Comparison of ENCODE assay signal across 10 cellular contexts in genomic region chr2:192749606-192750200, GRCh38.
DNase-seq lines count a peak whose midpoint lies in the region; ATAC-seq and TF ChIP-seq lines count a peak whose summit lies in the region.
"Had no signal": no experiment of that assay in that cellular context is flagged by ENCODE, and none has a peak within 500 bp of the region (broad histone marks: within the 10 kb centered on the region; RNA-seq: fewer than 3 reads in every experiment).

No MANE protein-coding gene starts in this region.

- H3K9ac ChIP-seq in Loucy (ENCODE audit: low read depth, low read length, poor library complexity, severe bottlenecking) = no peak overlapping the region

- 75% methylated on average over 1 of the region's 1 CpG for WGBS in right lobe of liver (ENCODE audit: insufficient coverage, low coverage, low lambda C conversion rate, missing lambda C conversion rate)
- 75 to 80% methylated on average over 1 of the region's 1 CpG for WGBS in gastroesophageal sphincter (ENCODE audit: low coverage in 1 of 2), 2 donors

- H3K9me3 ChIP-seq in Loucy (ENCODE audit: insufficient read depth, low read depth, low read length) = no peaks in the 10 kb centered on the region
- no peaks in the 10 kb centered on the region for H3K9me3 ChIP-seq in right lobe of liver
- no peaks in the 10 kb centered on the region for H3K9me3 ChIP-seq in gastroesophageal sphincter

- intact Hi-C loops in right lobe of liver (cut with DNase I) = no loop called here

- no peak overlapping the region for H3K4me2 ChIP-seq in Loucy (ENCODE audit: low read depth, low read length, poor library complexity, severe bottlenecking)

- H3F3A ChIP-seq in Loucy (ENCODE audit: low read depth) = no peaks in the 10 kb centered on the region

- H4K20me1 ChIP-seq in Loucy (ENCODE audit: insufficient read depth, low read length, poor library complexity, severe bottlenecking) = no peaks in the 10 kb centered on the region

- H3K27ac ChIP-seq in right lobe of liver = no peak overlapping the region
- H3K27ac ChIP-seq in gastroesophageal sphincter = no peak overlapping the region

- H3K36me3 ChIP-seq in Loucy (ENCODE audit: insufficient read depth, low read length) (no peaks in the 10 kb centered on the region), right lobe of liver (no peaks in the 10 kb centered on the region), gastroesophageal sphincter (no peaks in the 10 kb centered on the region)

- H3K27me3 ChIP-seq in Loucy (ENCODE audit: insufficient read depth, low read length, poor library complexity, severe bottlenecking) = no peaks in the 10 kb centered on the region
- H3K27me3 ChIP-seq in right lobe of liver = no peaks in the 10 kb centered on the region
- no peaks in the 10 kb centered on the region for H3K27me3 ChIP-seq in gastroesophageal sphincter

- no peaks in the 10 kb centered on the region for H3K9me2 ChIP-seq in Loucy (replicated peaks; ENCODE audit: low read depth, low read length)

- DNase-seq in ELR (ENCODE audit: low read depth) (peak; percentile 53), UCSD-AML1 (lab: John Stamatoyannopoulos, UW; ENCODE audit: unreplicated experiment) (peak; percentile 1), right lobe of liver (no peak), DMS79 (lab: John Stamatoyannopoulos, UW) (no peak)
- DNase-seq in activated CD4-positive, alpha-beta T cell treated with anti-CD3 and anti-CD28 coated beads for 48 hours = no peak
- DNase-seq: stimulated activated CD4-positive, alpha-beta T cell treated with anti-CD3 and anti-CD28 coated beads, Interleukin-4, amount 100 ng/mL, for 24 hours had no signal

- H3K4me3 ChIP-seq in Loucy (ENCODE audit: low read length, poor library complexity, severe bottlenecking) (no peak overlapping the region), right lobe of liver (no peak overlapping the region), gastroesophageal sphincter (no peak overlapping the region)
- H3K4me3 ChIP-seq: lung had no signal

- H3K4me1 ChIP-seq in Loucy (ENCODE audit: insufficient read depth, low read length, poor library complexity, severe bottlenecking) (no peaks in the 10 kb centered on the region), right lobe of liver (no peaks in the 10 kb centered on the region), gastroesophageal sphincter (no peaks in the 10 kb centered on the region)

- H3K79me2 ChIP-seq in Loucy (ENCODE audit: insufficient read depth, low read length) = no peaks in the 10 kb centered on the region

- no peak overlapping the region for H2AFZ ChIP-seq in Loucy (ENCODE audit: low read length)

- ATAC-seq in right lobe of liver (peak in 2 of 4 donors; percentile 44 to 51), HG02759 (IDR thresholded peaks at IDR 0.05; ENCODE audit: unreplicated experiment) (no peak), gastroesophageal sphincter (no peak)

- TF ChIP-seq POLR2A in right lobe of liver (IDR thresholded peaks at IDR 0.05) (no peak), gastroesophageal sphincter (IDR thresholded peaks at IDR 0.05) (no peak)

- TF ChIP-seq EP300 in gastroesophageal sphincter (IDR thresholded peaks at IDR 0.05) = no peak

- TF ChIP-seq CTCF in Loucy (conservative IDR thresholded peaks at IDR 0.05; ENCODE audit: low read length) (peak; percentile 52), right lobe of liver (IDR thresholded peaks at IDR 0.05) (peak; percentile 17 to 35 (median 20)), gastroesophageal sphincter (IDR thresholded peaks at IDR 0.05) (no peak)

Comparison
In these comparisons a context has a peak if more than half of its experiments do, and no peak if none do; other contexts are left out.
1. DNase-seq: peak in ELR (single experiment) and UCSD-AML1 (single experiment); none in right lobe of liver (0 of 3), DMS79 (single experiment) and activated CD4-positive, alpha-beta T cell treated with anti-CD3 and anti-CD28 coated beads for 48 hours (single experiment).
2. CTCF ChIP-seq: peak in Loucy (single experiment) and right lobe of liver (4 of 4); none in gastroesophageal sphincter (0 of 4).